In genomic region chr12:55607821-55608602, GRCh38 we compare ENCODE assay signal across 20 cellular contexts. TPM values are rescaled to one million over a fixed set of nuclear protein-coding genes. Genes with fewer than 3 reads are reported as not detected.
A peak's percentile ranks its signal among the peaks of the same experiment; 100 is the strongest.
DNase-seq lines count a peak whose midpoint lies in the region; ATAC-seq, FAIRE-seq and TF ChIP-seq lines count a peak whose summit lies in the region.
"Had no signal": no experiment of that assay in that cellular context is flagged by ENCODE, and none has a peak within 500 bp of the region (broad histone marks: within the 10 kb centered on the region; RNA-seq: fewer than 3 reads in every experiment).

No MANE protein-coding gene starts in this region.

- no peak overlapping the region for H3K4me2 ChIP-seq in GM12878 (ENCODE audit: control insufficient read depth, insufficient read depth)
- H3K4me2 ChIP-seq in neuronal stem cell (ENCODE audit: insufficient read depth, low read length, poor library complexity, severe bottlenecking) = no peak overlapping the region

- H2BK120ac ChIP-seq in neuronal stem cell (ENCODE audit: low read depth, low read length) = no peak overlapping the region

- POLR2A ChIA-PET in GM12878 (lab: Charles Lee) = no interaction called here

- RAD21 ChIA-PET in GM12878 (lab: Charles Lee; ENCODE audit: unreplicated experiment) = interaction anchor here (2.2 kb wide), 1 partner anchor 11 kb away, joined by 5 read pairs; no protein-coding TSS in a partner anchor

- H3K9me3 ChIP-seq in GM12878 (replicated peaks; ENCODE audit: control insufficient read depth, insufficient read depth, low read length) = no peaks in the 10 kb centered on the region
- no peaks in the 10 kb centered on the region for H3K9me3 ChIP-seq in neuronal stem cell (replicated peaks in 1 of 2; ENCODE audit: control insufficient read depth in 2 of 2, insufficient read depth in 1 of 2, low read depth in 1 of 2, low read length in 2 of 2)
- no peaks in the 10 kb centered on the region for H3K9me3 ChIP-seq in T-helper 17 cell (ENCODE audit: control insufficient read depth, low read length, poor library complexity, severe bottlenecking)

- H3K14ac ChIP-seq in neuronal stem cell (ENCODE audit: low read length) = no peak overlapping the region

- no peak overlapping the region for H2BK15ac ChIP-seq in neuronal stem cell (ENCODE audit: low read length)

- H3K4me3 Mint-ChIP-seq in T-helper 17 cell = no peak overlapping the region

- SMC1A ChIA-PET in GM12878 (lab: Charles Lee; ENCODE audit: uncharacterized antibody, unreplicated experiment) = interaction anchor here (0.5 to 1.1 kb wide), 3 partner anchors 10 to 529 kb away, joined by 3 to 5 read pairs (median 3); no protein-coding TSS in a partner anchor

- no peak overlapping the region for H2AK5ac ChIP-seq in neuronal stem cell (ENCODE audit: low read depth, low read length)

- H3K36me3 Mint-ChIP-seq in T-helper 17 cell (ENCODE audit: low read depth) = peaks cover 3% of the 10 kb centered on the region

- in situ Hi-C loops in KBM-7 (cut with MboI; ENCODE audit: low pct_unique_long_range_greater_than_20kb, low sequenced_read_pairs) (no loop called here), GM12878 (cut with MboI) (no loop called here)

- H2AFZ ChIP-seq in GM12878 (ENCODE audit: control insufficient read depth, low read depth, low read length) (no peak overlapping the region), neuronal stem cell (ENCODE audit: low read length) (peak overlapping the region; percentile 9)

- no TSS peak for BruUV-seq in GM12878 (replicated peaks; lab: Mats Ljungman, UMichigan)

- H3K4me1 Mint-ChIP-seq in T-helper 17 cell = peaks cover 2% of the 10 kb centered on the region

- H3K27me3 ChIP-seq in GM12878 (replicated peaks in 1 of 2; ENCODE audit: control insufficient read depth in 2 of 2, insufficient read depth in 2 of 2, low read length in 1 of 2) (peaks cover 0 to 2% of the 10 kb centered on the region in 2 experiments; a peak in 1 of 4 replicates), neuronal stem cell (ENCODE audit: control insufficient read depth in 3 of 3, insufficient read depth in 3 of 3, low read depth in 1 of 3, low read length in 3 of 3) (no peaks in the 10 kb centered on the region)

- no peak overlapping the region for H3K18ac ChIP-seq in neuronal stem cell (ENCODE audit: low read length)

- ATAC-seq in GM12878 (no peak), T-helper 17 cell (no peak)

- peaks cover 46% of the 10 kb centered on the region for H3K27me3 Mint-ChIP-seq in T-helper 17 cell

- H3K27ac Mint-ChIP-seq in T-helper 17 cell = no peak overlapping the region

- FAIRE-seq in GM12878 (lab: Jason Lieb, UNC) = no peak
- FAIRE-seq: D721Med, RCC 7860 had no signal

- H3K79me2 ChIP-seq in GM12878 (ENCODE audit: control insufficient read depth, insufficient read depth, low read length) = no peaks in the 10 kb centered on the region

- H2BK12ac ChIP-seq in neuronal stem cell (ENCODE audit: low read length) = no peak overlapping the region

- intact Hi-C loops in GM12878 (cut with micrococcal nuclease; ENCODE audit: unreplicated experiment) = no loop called here

- WGBS in GM12878 (ENCODE audit: insufficient coverage, insufficient replicate concordance, low lambda C conversion rate, missing lambda C conversion rate) = 44% methylated on average over 8 of the region's 8 CpGs
- WGBS in neuronal stem cell (ENCODE audit: extremely low coverage in 2 of 2, insufficient read length in 2 of 2, insufficient replicate concordance in 1 of 2), 2 donors = no CpG with 5 or more reads among the region's 8 CpGs

- H4K91ac ChIP-seq in neuronal stem cell (ENCODE audit: low read depth, low read length, poor library complexity) = no peak overlapping the region

- no peak overlapping the region for H3K23ac ChIP-seq in neuronal stem cell (ENCODE audit: low read depth, low read length, poor library complexity)

- DNase-seq in KBM-7 (peak; percentile 72), GM12878 (ENCODE audit: low read depth, low spot score) (no peak), epithelial cell of prostate (ENCODE audit: low read depth, low spot score) (peak; percentile 34), neuronal stem cell (ENCODE audit: low spot score) (no peak), NCI-H1105 (lab: John Stamatoyannopoulos, UW) (no peak), T-helper 17 cell (no peak), SW480 (ENCODE audit: low spot score) (no peak)
- DNase-seq: ACHN, C1 segment of cervical spinal cord, DMS79, GOT3, KG1, NCI-H1436, NCI-H2029, NCI-H345, NCI-H526 treated with DMSO at 0.1 percent for 48 hours, SHP77 had no signal

- no peak overlapping the region for H2BK5ac ChIP-seq in neuronal stem cell (ENCODE audit: low read length)

- no peak overlapping the region for H4K8ac ChIP-seq in neuronal stem cell (ENCODE audit: low read depth, low read length)

- no peaks in the 10 kb centered on the region for H3K79me1 ChIP-seq in neuronal stem cell (ENCODE audit: low read depth, low read length)

- no peak overlapping the region for H3K9ac ChIP-seq in GM12878 (ENCODE audit: control insufficient read depth, insufficient read depth, low read length)
- no peak overlapping the region for H3K9ac ChIP-seq in neuronal stem cell (ENCODE audit: low read depth, low read length, poor library complexity)

- no peak for TF ChIP-seq POLR2A in GM12878 (IDR thresholded peaks at IDR 0.05; ENCODE audit: low read depth, low read length)

- H3K4ac ChIP-seq in neuronal stem cell (ENCODE audit: low read length) = no peak overlapping the region

- H3K4me3 ChIP-seq in GM12878 = no peak overlapping the region
- H3K4me3 ChIP-seq in neuronal stem cell (ENCODE audit: low read length in 2 of 2) = no peak overlapping the region
- H3K4me3 ChIP-seq: SK-N-MC had no signal

- TF ChIP-seq RAD21 in GM12878 (IDR thresholded peaks at IDR 0.05; ENCODE audit: insufficient read depth, low read depth, low read length) = no peak

- no peaks in the 10 kb centered on the region for H4K20me1 ChIP-seq in GM12878 (ENCODE audit: control insufficient read depth, insufficient read depth)

- H3K27ac ChIP-seq in GM12878 (ENCODE audit: control insufficient read depth, insufficient read depth) = no peak overlapping the region
- no peak overlapping the region for H3K27ac ChIP-seq in epithelial cell of prostate
- H3K27ac ChIP-seq in neuronal stem cell (replicated peaks; ENCODE audit: low read length) = no peak overlapping the region
- H3K27ac ChIP-seq: SK-N-MC had no signal

- H3K36me3 ChIP-seq in GM12878 (ENCODE audit: control insufficient read depth in 2 of 2, insufficient read depth in 2 of 2, low read length in 1 of 2) (no peaks in the 10 kb centered on the region), neuronal stem cell (replicated peaks in 1 of 2; ENCODE audit: control insufficient read depth in 2 of 2, insufficient read depth in 2 of 2, low read length in 2 of 2) (no peaks in the 10 kb centered on the region)

- CTCF ChIA-PET in GM12878 (lab: Yijun Ruan, JAX) = interaction anchor here (0.6 to 1.8 kb wide), 4 partner anchors 11 to 46 kb away, joined by 3 to 5 read pairs (median 3); no protein-coding TSS in a partner anchor

- TF ChIP-seq CTCF in GM12878 (IDR thresholded peaks at IDR 0.05 in 2 of 3, conservative IDR thresholded peaks at IDR 0.05 in 1 of 3; ENCODE audit: control insufficient read depth in 2 of 3, extremely low read depth in 1 of 3, insufficient read depth in 1 of 3, low read depth in 3 of 3, low read length in 3 of 3) = no peak

- no peaks in the 10 kb centered on the region for H3K4me1 ChIP-seq in GM12878 (ENCODE audit: control insufficient read depth, insufficient read depth, low read length)
- no peaks in the 10 kb centered on the region for H3K4me1 ChIP-seq in neuronal stem cell (ENCODE audit: control insufficient read depth in 2 of 2, insufficient read depth in 1 of 2, low read depth in 1 of 2, low read length in 2 of 2)

- no peak for TF ChIP-seq EP300 in GM12878 (IDR thresholded peaks at IDR 0.05; ENCODE audit: borderline replicate concordance in 1 of 2, control insufficient read depth in 1 of 2, low read depth in 2 of 2, low read length in 2 of 2)

RNA-seq across cellular contexts. Expression of gene OR10P1, which starts 28.7 kb away (rescaled TPM):
- not detected in 2 replicates for total RNA-seq in GM12878 (2013; cell fraction: nucleolus; rRNA removed)
- not detected in 2 replicates for total RNA-seq in GM12878 (2014; rRNA removed)
- total RNA-seq in GM12878 (2014; rRNA removed; fragmentation: Illumina TruSeq; extraction: Trizol) = not detected in 2 replicates
- not detected in 2 replicates for total RNA-seq in GM12878 (2021)
- polyA plus RNA-seq in GM12878 (2011; ENCODE audit: low read depth) = not detected
- polyA plus RNA-seq in GM12878 (2011; rRNA removed) = not detected in 2 replicates
- polyA plus RNA-seq in GM12878 (2011; cell fraction: cytosol; rRNA removed) = not detected in 2 replicates
- polyA plus RNA-seq in GM12878 (2011; cell fraction: nucleus; rRNA removed) = not detected in 2 replicates
- not detected in 2 replicates for polyA plus RNA-seq in GM12878 (2012)
- polyA plus RNA-seq in GM12878 (2014; fragmentation: Illumina TruSeq; extraction: Trizol) = not detected in 2 replicates
- not detected for polyA plus RNA-seq in GM12878 (2014; fragmentation: Nextera tagmentation; extraction: Ambion mirVana)
- polyA plus RNA-seq in GM12878 (2014; rRNA removed) = not detected in 2 replicates
- polyA plus RNA-seq in GM12878 (2016; fragmentation: Nextera tagmentation; extraction: Ambion mirVana) = not detected
- not detected in 2 replicates for polyA minus RNA-seq in GM12878 (2011; rRNA and poly(A)+ RNA removed)
- not detected in 2 replicates for polyA minus RNA-seq in GM12878 (2011; cell fraction: cytosol; rRNA and poly(A)+ RNA removed)
- polyA minus RNA-seq in GM12878 (2011; cell fraction: nucleus; rRNA and poly(A)+ RNA removed) = not detected in 2 replicates
- not detected for polyA plus RNA-seq in neuronal stem cell (2013, experiment 1 of 2)
- not detected for polyA plus RNA-seq in neuronal stem cell (2013, experiment 2 of 2)
- total RNA-seq in T-helper 17 cell = not detected

RNA-seq across cellular contexts. Expression of gene OR2AP1, which starts 35.7 kb away (rescaled TPM):
- total RNA-seq in GM12878 (2013; cell fraction: nucleolus; rRNA removed) = not detected in 2 replicates
- total RNA-seq in GM12878 (2014; rRNA removed) (not detected in 2 replicates), GM12878 (2014; rRNA removed; fragmentation: Illumina TruSeq; extraction: Trizol) (not detected in 2 replicates), GM12878 (2021) (not detected in 2 replicates), T-helper 17 cell (under 1 TPM in 1 of 2 donors, not detected in 1; 0.30 TPM)
- polyA plus RNA-seq in GM12878 (2011; ENCODE audit: low read depth) = not detected
- polyA plus RNA-seq in GM12878 (2011; rRNA removed) (not detected in 2 replicates), GM12878 (2014; fragmentation: Illumina TruSeq; extraction: Trizol) (not detected in 2 replicates), GM12878 (2014; fragmentation: Nextera tagmentation; extraction: Ambion mirVana) (not detected), GM12878 (2014; rRNA removed) (not detected in 2 replicates), GM12878 (2016; fragmentation: Nextera tagmentation; extraction: Ambion mirVana) (not detected)
- not detected in 2 replicates for polyA plus RNA-seq in GM12878 (2011; cell fraction: cytosol; rRNA removed)
- not detected in 2 replicates for polyA plus RNA-seq in GM12878 (2011; cell fraction: nucleus; rRNA removed)
- polyA plus RNA-seq in GM12878 (2012) = not detected in 2 replicates
- polyA minus RNA-seq in GM12878 (2011; rRNA and poly(A)+ RNA removed) = not detected in 2 replicates
- not detected in 2 replicates for polyA minus RNA-seq in GM12878 (2011; cell fraction: cytosol; rRNA and poly(A)+ RNA removed)
- not detected in 2 replicates for polyA minus RNA-seq in GM12878 (2011; cell fraction: nucleus; rRNA and poly(A)+ RNA removed)
- not detected for polyA plus RNA-seq in neuronal stem cell (2013, experiment 1 of 2)
- polyA plus RNA-seq in neuronal stem cell (2013, experiment 2 of 2) = not detected

RNA-seq across cellular contexts. Expression of gene OR6C4, which starts 58.6 kb away (rescaled TPM):
- total RNA-seq in GM12878 (2013; cell fraction: nucleolus; rRNA removed) = not detected in 2 replicates
- not detected in 2 replicates for total RNA-seq in GM12878 (2014; rRNA removed)
- total RNA-seq in GM12878 (2014; rRNA removed; fragmentation: Illumina TruSeq; extraction: Trizol) = not detected in 2 replicates
- total RNA-seq in GM12878 (2021) = not detected in 2 replicates
- polyA plus RNA-seq in GM12878 (2011; ENCODE audit: low read depth) = not detected
- polyA plus RNA-seq in GM12878 (2011; rRNA removed) = not detected in 2 replicates
- polyA plus RNA-seq in GM12878 (2011; cell fraction: cytosol; rRNA removed) = not detected in 2 replicates
- not detected in 2 replicates for polyA plus RNA-seq in GM12878 (2011; cell fraction: nucleus; rRNA removed)
- polyA plus RNA-seq in GM12878 (2012) = not detected in 2 replicates
- polyA plus RNA-seq in GM12878 (2014; fragmentation: Illumina TruSeq; extraction: Trizol) = not detected in 2 replicates
- polyA plus RNA-seq in GM12878 (2014; fragmentation: Nextera tagmentation; extraction: Ambion mirVana) = not detected
- not detected in 2 replicates for polyA plus RNA-seq in GM12878 (2014; rRNA removed)
- polyA plus RNA-seq in GM12878 (2016; fragmentation: Nextera tagmentation; extraction: Ambion mirVana) = not detected
- not detected in 2 replicates for polyA minus RNA-seq in GM12878 (2011; rRNA and poly(A)+ RNA removed)
- not detected in 2 replicates for polyA minus RNA-seq in GM12878 (2011; cell fraction: cytosol; rRNA and poly(A)+ RNA removed)
- not detected in 2 replicates for polyA minus RNA-seq in GM12878 (2011; cell fraction: nucleus; rRNA and poly(A)+ RNA removed)
- not detected for polyA plus RNA-seq in neuronal stem cell (2013, experiment 1 of 2)
- not detected for polyA plus RNA-seq in neuronal stem cell (2013, experiment 2 of 2)
- total RNA-seq in T-helper 17 cell = not detected

Comparison
In these comparisons a context has a peak if more than half of its experiments do, and no peak if none do; other contexts are left out.
1. DNase-seq: peak in KBM-7 (single experiment) and epithelial cell of prostate (single experiment); none in GM12878 (single experiment), neuronal stem cell (single experiment), NCI-H1105 (single experiment), T-helper 17 cell (0 of 3) and SW480 (single experiment).